Comparison of ENCODE assay signal across 8 cellular contexts in the genomic region with DNA sequence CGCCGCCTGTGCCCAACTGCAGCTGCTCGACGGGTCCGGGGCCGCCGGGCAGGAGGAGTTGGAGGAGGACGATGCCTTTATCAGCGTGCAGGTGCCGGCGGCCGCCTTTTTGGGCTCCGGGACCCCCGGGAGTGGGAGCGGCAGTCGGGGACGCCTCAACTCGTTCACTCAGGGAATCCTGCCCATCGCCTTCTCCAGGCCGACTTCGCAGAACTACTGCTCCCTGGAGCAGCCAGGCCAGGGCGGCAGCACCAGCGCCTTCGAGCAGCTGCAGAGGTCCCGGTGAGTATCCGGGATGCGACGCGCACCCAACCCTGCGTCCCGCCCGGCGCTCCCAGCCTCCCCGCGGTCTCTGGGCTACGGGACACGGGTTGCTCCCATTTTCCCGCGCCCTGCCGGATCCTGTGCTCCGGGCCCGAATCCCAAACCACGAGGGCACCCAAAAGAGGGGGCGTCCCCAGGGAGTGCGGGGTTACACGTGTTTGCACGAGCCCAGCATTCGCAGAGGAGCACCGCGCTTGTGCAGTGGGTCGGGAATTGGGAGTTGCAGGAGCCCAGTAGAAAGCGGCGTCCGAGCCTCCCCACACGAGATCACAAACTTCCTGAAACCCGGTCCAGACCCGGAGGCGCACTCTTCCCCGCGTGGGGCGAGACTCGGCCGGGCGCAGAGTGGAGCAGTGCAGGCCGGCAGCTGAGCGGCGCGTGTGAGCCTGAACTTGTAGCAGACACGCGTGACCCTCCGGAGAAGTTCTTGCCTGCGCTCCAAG. TPM values are rescaled to one million over a fixed set of nuclear protein-coding genes. Genes with fewer than 3 reads are reported as not detected.
DNase-seq lines count a peak whose midpoint lies in the region; ATAC-seq and TF ChIP-seq lines count a peak whose summit lies in the region.

No MANE protein-coding gene starts in this region.

- H3K79me2 ChIP-seq in PC-9 (ENCODE audit: low read depth), result peaks cover 53% of the 10 kb centered on the region

- H3K9me3 Mint-ChIP-seq in CD8-positive, alpha-beta T cell, result no peaks in the 10 kb centered on the region

- H3F3A ChIP-seq in PC-9 (ENCODE audit: insufficient read depth, low read depth), result peaks cover 25% of the 10 kb centered on the region; the same call in 1 of the 2 replicates

- H3K27me3 ChIP-seq in CD8-positive, alpha-beta T cell (ENCODE audit: insufficient read depth, low read length), result peaks cover 24% of the 10 kb centered on the region
- H3K27me3 ChIP-seq in PC-9 (ENCODE audit: insufficient read depth, low read depth) (no peaks in the 10 kb centered on the region), stomach (peaks cover 0 to 23% (median 5%) of the 10 kb centered on the region in 3 donors)

- peak overlapping the region; percentile 15 for H3K4me3 ChIP-seq in CD8-positive, alpha-beta T cell (ENCODE audit: low read depth, low read length)
- H3K4me3 ChIP-seq in PC-9, result peak overlapping the region; percentile 78
- peak overlapping the region; percentile 94 for H3K4me3 ChIP-seq in coronary artery
- peak overlapping the region; percentile 63 for H3K4me3 ChIP-seq in lower leg skin (ENCODE audit: low read depth, poor library complexity, severe bottlenecking)
- H3K4me3 ChIP-seq in stomach, result peak overlapping the region; percentile 65 to 80 (median 72)

- CTCF ChIA-PET in CD8-positive, alpha-beta T cell (lab: Charles Lee), result no interaction called here
- CTCF ChIA-PET in PC-9 (lab: Charles Lee), result interaction anchor here (0.5 kb wide), 1 partner anchor 269 kb away, joined by 4 read pairs; no protein-coding TSS in a partner anchor

- peak overlapping the region; percentile 80 for H3K4me2 ChIP-seq in PC-9

- no peaks in the 10 kb centered on the region for H3K36me3 ChIP-seq in CD8-positive, alpha-beta T cell (ENCODE audit: insufficient read depth, low read length)
- H3K36me3 ChIP-seq in PC-9 (ENCODE audit: low read depth) (no peaks in the 10 kb centered on the region), stomach (no peaks in the 10 kb centered on the region)

- H2AFZ ChIP-seq in PC-9, result peak overlapping the region; percentile 80

- no peak for TF ChIP-seq POLR2A in lower leg skin (IDR thresholded peaks at IDR 0.05)
- no peak for TF ChIP-seq POLR2A in stomach (IDR thresholded peaks at IDR 0.05)

- DNase-seq in CD8-positive, alpha-beta T cell, result peak in 2 of 7 experiments; percentile 14 to 51
- DNase-seq in PC-9 (no peak), coronary artery (ENCODE audit: low spot score) (peak; percentile 80), lower leg skin (ENCODE audit: low spot score in 2 of 2) (peak in 1 of 2 donors; percentile 93), stomach (peak; percentile 40), cerebellar nuclear complex (lab: John Stamatoyannopoulos, UW) (no peak)

- ATAC-seq in CD8-positive, alpha-beta T cell, result peak; percentile 27
- ATAC-seq in GM21619 (IDR thresholded peaks at IDR 0.05; ENCODE audit: unreplicated experiment) (peak; percentile 26), GM21367 (IDR thresholded peaks at IDR 0.05; ENCODE audit: unreplicated experiment) (no peak)

- H3K36me3 Mint-ChIP-seq in CD8-positive, alpha-beta T cell, result no peaks in the 10 kb centered on the region

- no peak for TF ChIP-seq CTCF in CD8-positive, alpha-beta T cell (IDR thresholded peaks at IDR 0.05)
- TF ChIP-seq CTCF in PC-9 (conservative IDR thresholded peaks at IDR 0.05) (no peak), coronary artery (IDR thresholded peaks at IDR 0.05) (no peak), lower leg skin (IDR thresholded peaks at IDR 0.05) (no peak), stomach (IDR thresholded peaks at IDR 0.05) (no peak)

- POLR2A ChIA-PET in CD8-positive, alpha-beta T cell (lab: Charles Lee), result interaction anchor here (1.0 kb wide), 1 partner anchor 88 kb away, joined by 3 read pairs; no protein-coding TSS in a partner anchor
- POLR2A ChIA-PET in PC-9 (lab: Charles Lee; ENCODE audit: unreplicated experiment), result no interaction called here

- BruUV-seq in PC-9 (replicated peaks; lab: Mats Ljungman, UMichigan), result no TSS peak

- H3K4me1 Mint-ChIP-seq in CD8-positive, alpha-beta T cell (ENCODE audit: low read depth), result peaks cover 20% of the 10 kb centered on the region

- 1 to 5% methylated on average over 33 to 71 of the region's 72 CpGs for WGBS in lower leg skin, 2 donors
- WGBS in stomach, 5 donors, result 2 to 8% (median 4%) methylated on average over 27 to 72 of the region's 72 CpGs

- H3K4me1 ChIP-seq in CD8-positive, alpha-beta T cell (ENCODE audit: insufficient read depth, low read length), result peaks cover 11% of the 10 kb centered on the region
- H3K4me1 ChIP-seq in PC-9 (replicated peaks; ENCODE audit: insufficient read depth) (peaks cover 35% of the 10 kb centered on the region), stomach (peaks cover 14 to 69% (median 61%) of the 10 kb centered on the region in 4 donors)

- peaks cover 45% of the 10 kb centered on the region for H3K27me3 Mint-ChIP-seq in CD8-positive, alpha-beta T cell (ENCODE audit: low read depth)

- H4K20me1 ChIP-seq in PC-9 (ENCODE audit: insufficient read depth), result no peaks in the 10 kb centered on the region

- no peaks in the 10 kb centered on the region for H3K9me3 ChIP-seq in CD8-positive, alpha-beta T cell (ENCODE audit: low read length)
- no peaks in the 10 kb centered on the region for H3K9me3 ChIP-seq in PC-9 (ENCODE audit: insufficient read depth, low read depth)
- no peaks in the 10 kb centered on the region for H3K9me3 ChIP-seq in stomach

- intact Hi-C loops in CD8-positive, alpha-beta T cell (cut with DNase I, micrococcal nuclease), result loop anchor here (10.0 kb wide), 2 partner anchors 98 to 342 kb away; no protein-coding TSS in a partner anchor
- intact Hi-C loops in PC-9 (cut with micrococcal nuclease; ENCODE audit: unreplicated experiment) (loop anchor here (10.0 kb wide), 1 partner anchor 128 kb away; no protein-coding TSS in a partner anchor), lower leg skin (cut with DNase I; ENCODE audit: low total_unique reads) (loop anchor here (10.0 kb wide), 1 partner anchor 98 kb away; no protein-coding TSS in a partner anchor), stomach (cut with DNase I; ENCODE audit: low total_unique reads) (loop anchor here (10.0 kb wide), 1 partner anchor 98 kb away; no protein-coding TSS in a partner anchor)

- no peaks in the 10 kb centered on the region for H3K9me2 ChIP-seq in PC-9 (ENCODE audit: insufficient read depth)

- H3K27ac Mint-ChIP-seq in CD8-positive, alpha-beta T cell, result no peak overlapping the region

- peak overlapping the region; percentile 59 for H3K4me3 Mint-ChIP-seq in CD8-positive, alpha-beta T cell

- no peak for TF ChIP-seq EP300 in stomach (IDR thresholded peaks at IDR 0.05)

- H3K27ac ChIP-seq in CD8-positive, alpha-beta T cell (ENCODE audit: low read depth, low read length), result no peak overlapping the region
- 0 out of 2 replicates have a peak overlapping the region, but pooled peaks have one; percentile 1 for H3K27ac ChIP-seq in PC-9
- peak overlapping the region; percentile 69 to 96 for H3K27ac ChIP-seq in coronary artery
- H3K27ac ChIP-seq in stomach, result peak overlapping the region; percentile 70 to 93 (median 89)

RNA-seq across cellular contexts. Expression of a gene that starts 1.2 kb away (rescaled TPM):
- total RNA-seq in CD8-positive, alpha-beta T cell, result under 1 TPM; 0.24 to 0.47 TPM
- total RNA-seq in PC-9 (2021) (10.0 and 11.8 TPM in 2 replicates), lower leg skin (10 to 100 TPM; 15.0 to 52.5 (median 27.5) TPM), stomach (10 to 100 TPM; 16.7 to 36.8 (median 22.2) TPM)
- polyA plus RNA-seq in stomach, result 10 to 100 TPM in 1 of 3 donors, 1 to 10 TPM in 2; 5.6 to 11.6 (median 7.4) TPM

Comparison
In these comparisons a context has a peak if more than half of its experiments do, and no peak if none do; other contexts are left out.
1. DNase-seq: peak in coronary artery (single experiment) and stomach (single experiment); none in PC-9 (0 of 2) and cerebellar nuclear complex (0 of 2).
2. H3K4me3 ChIP-seq: peak in every context shown above with its lines; median percentile 94 in coronary artery; 78 in PC-9; 72 in stomach; 63 in lower leg skin; 15 in CD8-positive, alpha-beta T cell.